8 cellular contexts compared by ENCODE assay signal in the genomic region with DNA sequence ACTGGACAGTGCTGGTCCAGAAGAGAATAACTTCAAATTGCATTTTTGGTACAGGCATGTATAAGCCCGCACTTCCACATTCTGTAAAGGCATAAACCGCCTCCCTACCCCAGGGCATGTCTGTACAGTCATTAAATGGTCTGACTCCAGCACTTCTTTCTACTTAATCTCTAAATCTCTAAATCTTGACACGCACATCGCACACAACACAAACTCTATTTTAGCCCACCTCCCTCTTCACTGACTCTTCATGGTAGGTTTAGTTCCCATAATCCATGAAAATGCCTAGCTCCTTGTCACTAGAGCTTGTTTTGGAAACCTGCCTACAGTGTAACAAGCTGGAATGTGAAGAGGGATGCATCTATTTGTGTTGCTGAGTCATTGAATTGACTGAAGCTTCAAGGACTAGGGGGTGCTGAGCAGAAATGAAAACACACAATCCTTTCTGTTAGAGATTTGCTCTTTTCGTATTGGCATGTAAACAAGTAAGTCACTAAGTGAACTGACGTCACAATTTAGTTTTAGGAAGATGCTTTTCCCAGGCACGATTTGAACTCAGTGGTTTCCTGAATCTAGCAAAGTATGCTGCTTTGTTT. TPM values are rescaled to one million over a fixed set of nuclear protein-coding genes. Genes with fewer than 3 reads are reported as not detected.
A peak's percentile ranks its signal among the peaks of the same experiment; 100 is the strongest.
DNase-seq lines count a peak whose midpoint lies in the region; ATAC-seq, FAIRE-seq and TF ChIP-seq lines count a peak whose summit lies in the region.

No MANE protein-coding gene starts in this region.

- peaks cover 58% of the 10 kb centered on the region for H3K4me1 ChIP-seq in osteoblast (ENCODE audit: insufficient read depth, low read length)

- no peak for FAIRE-seq in frontal cortex (lab: Jason Lieb, UNC)

- peak overlapping the region; percentile 99 for H3K4me2 ChIP-seq in osteoblast (ENCODE audit: insufficient read depth, low read length)

- no peak for TF ChIP-seq CTCF in osteoblast (IDR thresholded peaks at IDR 0.05; ENCODE audit: extremely low read depth, low read depth, low read length)

- no peak for ATAC-seq in activated CD8-positive, alpha-beta T cell treated with anti-CD3 and anti-CD28 coated beads, Interleukin-2, amount 10 ng/mL, durations not matched to agents 7 days and 5 days
- ATAC-seq in HG02642 (IDR thresholded peaks at IDR 0.05; ENCODE audit: poor library complexity, unreplicated experiment), result no peak
- ATAC-seq in HG03460 (IDR thresholded peaks at IDR 0.05; ENCODE audit: unreplicated experiment), result no peak

- peaks cover 31% of the 10 kb centered on the region for H3K79me2 ChIP-seq in osteoblast (ENCODE audit: insufficient read depth, low read length)

- no peak for DNase-seq in activated naive CD4-positive, alpha-beta T cell treated with anti-CD3 and anti-CD28 coated beads for 36 hours
- no peak for DNase-seq in activated naive CD4-positive, alpha-beta T cell treated with anti-CD3 and anti-CD28 coated beads, Interleukin-2, amount 50 U/mL, for 16 hours
- DNase-seq in NCI-H2227 treated with DMSO at 0.1 percent for 48 hours (lab: John Stamatoyannopoulos, UW), result peak; percentile 42
- no peak for DNase-seq in activated CD8-positive, alpha-beta T cell treated with anti-CD3 and anti-CD28 coated beads, Interleukin-2, amount 10 ng/mL, durations not matched to agents 7 days and 5 days
- peak; percentile 22 to 56 for DNase-seq in frontal cortex (ENCODE audit: low spot score in 2 of 2)
- peak; percentile 99 for DNase-seq in osteoblast (ENCODE audit: insufficient read length, low spot score, missing footprints)

- CTCF ChIA-PET in activated naive CD4-positive, alpha-beta T cell treated with anti-CD3 and anti-CD28 coated beads for 36 hours (lab: Charles Lee), result interaction anchor here (0.7 kb wide), 1 partner anchor 264 kb away, joined by 3 read pairs; no protein-coding TSS in a partner anchor
- CTCF ChIA-PET in activated CD8-positive, alpha-beta T cell treated with anti-CD3 and anti-CD28 coated beads, Interleukin-2, amount 10 ng/mL, durations not matched to agents 7 days and 5 days (lab: Charles Lee), result interaction anchor here (0.6 to 1.3 kb wide), 4 partner anchors 21 to 201 kb away, joined by 3 to 5 read pairs (median 4); no protein-coding TSS in a partner anchor

- POLR2A ChIA-PET in activated CD8-positive, alpha-beta T cell treated with anti-CD3 and anti-CD28 coated beads, Interleukin-2, amount 10 ng/mL, durations not matched to agents 7 days and 5 days (lab: Charles Lee), result interaction anchor here (0.7 kb wide), 1 partner anchor 130 kb away, joined by 3 read pairs; no protein-coding TSS in a partner anchor

- no peaks in the 10 kb centered on the region for H3K27me3 Mint-ChIP-seq in activated naive CD4-positive, alpha-beta T cell treated with anti-CD3 and anti-CD28 coated beads for 36 hours (ENCODE audit: low read depth)
- H3K27me3 Mint-ChIP-seq in activated CD8-positive, alpha-beta T cell treated with anti-CD3 and anti-CD28 coated beads, Interleukin-2, amount 10 ng/mL, durations not matched to agents 7 days and 5 days (ENCODE audit: low read depth), result no peaks in the 10 kb centered on the region

- peak overlapping the region; percentile 87 for H3K4me3 ChIP-seq in osteoblast (ENCODE audit: insufficient read depth, low read length)

- H3K36me3 Mint-ChIP-seq in activated naive CD4-positive, alpha-beta T cell treated with anti-CD3 and anti-CD28 coated beads for 36 hours (ENCODE audit: low read depth), result peaks cover 1% of the 10 kb centered on the region
- no peaks in the 10 kb centered on the region for H3K36me3 Mint-ChIP-seq in activated CD8-positive, alpha-beta T cell treated with anti-CD3 and anti-CD28 coated beads, Interleukin-2, amount 10 ng/mL, durations not matched to agents 7 days and 5 days (ENCODE audit: low read depth)

- no peaks in the 10 kb centered on the region for H3K36me3 ChIP-seq in osteoblast (ENCODE audit: insufficient read depth, low read length)

- peak overlapping the region; percentile 99 for H3K27ac ChIP-seq in osteoblast (ENCODE audit: low read depth, low read length)

- intact Hi-C loops in activated naive CD4-positive, alpha-beta T cell treated with anti-CD3 and anti-CD28 coated beads for 36 hours (cut with micrococcal nuclease), result loop anchor here (2.0 kb wide), 2 partner anchors 81 to 121 kb away; a partner anchor contains a TSS

- H3K4me1 Mint-ChIP-seq in activated naive CD4-positive, alpha-beta T cell treated with anti-CD3 and anti-CD28 coated beads for 36 hours (ENCODE audit: low read depth), result peaks cover 46% of the 10 kb centered on the region
- H3K4me1 Mint-ChIP-seq in activated CD8-positive, alpha-beta T cell treated with anti-CD3 and anti-CD28 coated beads, Interleukin-2, amount 10 ng/mL, durations not matched to agents 7 days and 5 days (ENCODE audit: low read depth), result peaks cover 38% of the 10 kb centered on the region

- peak overlapping the region; percentile 60 for H3K27ac Mint-ChIP-seq in activated naive CD4-positive, alpha-beta T cell treated with anti-CD3 and anti-CD28 coated beads for 36 hours
- peak overlapping the region; percentile 16 for H3K27ac Mint-ChIP-seq in activated CD8-positive, alpha-beta T cell treated with anti-CD3 and anti-CD28 coated beads, Interleukin-2, amount 10 ng/mL, durations not matched to agents 7 days and 5 days

- no peaks in the 10 kb centered on the region for H3K27me3 ChIP-seq in osteoblast (ENCODE audit: insufficient read depth, low read length)

- H4K20me1 ChIP-seq in osteoblast (ENCODE audit: insufficient read depth, low read length), result peaks cover 2% of the 10 kb centered on the region

- H3K4me3 Mint-ChIP-seq in activated naive CD4-positive, alpha-beta T cell treated with anti-CD3 and anti-CD28 coated beads for 36 hours, result peak overlapping the region; percentile 87
- peak overlapping the region; percentile 88 for H3K4me3 Mint-ChIP-seq in activated CD8-positive, alpha-beta T cell treated with anti-CD3 and anti-CD28 coated beads, Interleukin-2, amount 10 ng/mL, durations not matched to agents 7 days and 5 days

- no peaks in the 10 kb centered on the region for H3K9me3 Mint-ChIP-seq in activated naive CD4-positive, alpha-beta T cell treated with anti-CD3 and anti-CD28 coated beads for 36 hours
- H3K9me3 Mint-ChIP-seq in activated CD8-positive, alpha-beta T cell treated with anti-CD3 and anti-CD28 coated beads, Interleukin-2, amount 10 ng/mL, durations not matched to agents 7 days and 5 days (ENCODE audit: insufficient read depth), result no peaks in the 10 kb centered on the region

- H3K9me3 ChIP-seq in osteoblast (ENCODE audit: low read depth, low read length), result no peaks in the 10 kb centered on the region

- H2AFZ ChIP-seq in osteoblast (ENCODE audit: low read length), result no peak overlapping the region

RNA-seq across cellular contexts. Expression of a gene that starts 1.6 kb away (rescaled TPM):
- total RNA-seq in activated naive CD4-positive, alpha-beta T cell treated with anti-CD3 and anti-CD28 coated beads for 36 hours, result 1 to 10 TPM; 7.0 to 7.9 TPM
- 10 to 100 TPM; 11.4 to 12.0 TPM for total RNA-seq in activated CD8-positive, alpha-beta T cell treated with anti-CD3 and anti-CD28 coated beads, Interleukin-2, amount 10 ng/mL, durations not matched to agents 7 days and 5 days
- total RNA-seq in frontal cortex (15.1 TPM), osteoblast (79.3 and 97.7 TPM in 2 replicates)

Comparison
In these comparisons a context has a peak if more than half of its experiments do, and no peak if none do; other contexts are left out.
1. DNase-seq: peak in NCI-H2227 treated with DMSO at 0.1 percent for 48 hours (single experiment), frontal cortex (2 of 2) and osteoblast (single experiment); none in activated naive CD4-positive, alpha-beta T cell treated with anti-CD3 and anti-CD28 coated beads for 36 hours (single experiment), activated naive CD4-positive, alpha-beta T cell treated with anti-CD3 and anti-CD28 coated beads, Interleukin-2, amount 50 U/mL, for 16 hours (single experiment) and activated CD8-positive, alpha-beta T cell treated with anti-CD3 and anti-CD28 coated beads, Interleukin-2, amount 10 ng/mL, durations not matched to agents 7 days and 5 days (single experiment).